ENCODE assay signal across 8 cellular contexts in genomic region chrX:10722804-10723364, GRCh38.
DNase-seq lines count a peak whose midpoint lies in the region; ATAC-seq, FAIRE-seq and TF ChIP-seq lines count a peak whose summit lies in the region.

No MANE protein-coding gene starts in this region.

- no peak overlapping the region for H3K4me2 ChIP-seq in PC-3 (ENCODE audit: low read length)

- H3K9ac ChIP-seq in PC-3 (ENCODE audit: low read length) = no peak overlapping the region

- no peak for TF ChIP-seq POLR2A in body of pancreas (IDR thresholded peaks at IDR 0.05)

- no peaks in the 10 kb centered on the region for H3K36me3 ChIP-seq in ACC112 (ENCODE audit: insufficient read depth, low read length)
- H3K36me3 ChIP-seq in PC-3 (ENCODE audit: low read depth, low read length) = no peaks in the 10 kb centered on the region
- no peaks in the 10 kb centered on the region for H3K36me3 ChIP-seq in body of pancreas (replicated peaks in 1 of 2; ENCODE audit: insufficient read depth in 1 of 2, low read depth in 2 of 2)

- H3K79me2 ChIP-seq in ACC112 (ENCODE audit: control insufficient read depth, insufficient read depth, low read length, unreplicated experiment) (no peaks in the 10 kb centered on the region), PC-3 (ENCODE audit: low read length) (no peaks in the 10 kb centered on the region)

- WGBS in body of pancreas, 2 donors = 29 to 33% methylated on average over 5 to 6 of the region's 6 CpGs

- POLR2A ChIA-PET in PC-3 (lab: Charles Lee; ENCODE audit: unreplicated experiment) = interaction anchor here (0.6 kb wide), 1 partner anchor 46 kb away, joined by 7 read pairs; no protein-coding TSS in a partner anchor

- DNase-seq in PC-3 = peak; percentile 78
- peak; percentile 59 to 71 (median 59) for DNase-seq in body of pancreas
- DNase-seq in iPS-NIHi7 (ENCODE audit: extremely low spot score) = peak; percentile 79
- DNase-seq in stimulated activated CD4-positive, alpha-beta T cell treated with anti-CD3 and anti-CD28 coated beads, Interleukin-1b, Interleukin-23, amount 100 ng/mL, for 48 hours = peak; percentile 10

- no peaks in the 10 kb centered on the region for H3K9me2 ChIP-seq in PC-3 (replicated peaks; ENCODE audit: low read length)

- H4K20me1 ChIP-seq in PC-3 (ENCODE audit: low read length) = no peaks in the 10 kb centered on the region

- peak overlapping the region; percentile 38 for H2AFZ ChIP-seq in ACC112 (ENCODE audit: low read length, unreplicated experiment)
- no peak overlapping the region for H2AFZ ChIP-seq in PC-3 (ENCODE audit: low read length)

- 0 out of 2 replicates have a peak overlapping the region, but pooled peaks have one; percentile 12 for H3K4me3 ChIP-seq in ACC112 (ENCODE audit: low read depth, low read length)
- H3K4me3 ChIP-seq in PC-3 (ENCODE audit: low read length) = no peak overlapping the region
- H3K4me3 ChIP-seq in body of pancreas = no peak overlapping the region

- FAIRE-seq in G401.6 (lab: Jason Lieb, UNC) = peak; percentile 97

- no peaks in the 10 kb centered on the region for H3K27me3 ChIP-seq in ACC112 (ENCODE audit: insufficient read depth, low read length)
- H3K27me3 ChIP-seq in PC-3 (ENCODE audit: low read length) = no peaks in the 10 kb centered on the region
- no peaks in the 10 kb centered on the region for H3K27me3 ChIP-seq in body of pancreas

- TF ChIP-seq CTCF in PC-3 (conservative IDR thresholded peaks at IDR 0.05; ENCODE audit: low read depth, low read length) (peak; percentile 78), body of pancreas (IDR thresholded peaks at IDR 0.05) (peak; percentile 28 to 72 (median 57))

- H3K27ac ChIP-seq in ACC112 (ENCODE audit: low read depth, low read length) (no peak overlapping the region), PC-3 (ENCODE audit: low read length) (no peak overlapping the region), body of pancreas (no peak overlapping the region)

- CTCF ChIA-PET in PC-3 (lab: Charles Lee) = interaction anchor here (1.1 kb wide), 1 partner anchor 9 kb away, joined by 3 read pairs; no protein-coding TSS in a partner anchor

- peak; percentile 72 for ATAC-seq in HG03095 (IDR thresholded peaks at IDR 0.05; ENCODE audit: unreplicated experiment)
- ATAC-seq in PC-3 = peak; percentile 64
- peak; percentile 52 for ATAC-seq in body of pancreas
- ATAC-seq in GM21619 (IDR thresholded peaks at IDR 0.05; ENCODE audit: unreplicated experiment) = no peak

- peaks cover 6% of the 10 kb centered on the region for H3K4me1 ChIP-seq in ACC112 (ENCODE audit: control insufficient read depth, insufficient read depth, low read length, unreplicated experiment)
- H3K4me1 ChIP-seq in PC-3 (ENCODE audit: insufficient read depth, low read length) = no peaks in the 10 kb centered on the region
- H3K4me1 ChIP-seq in body of pancreas = no peaks in the 10 kb centered on the region

- no TSS peak for BruUV-seq in PC-3 (replicated peaks; lab: Mats Ljungman, UMichigan)

- intact Hi-C loops in PC-3 (cut with micrococcal nuclease) (loop anchor here (1.0 to 5.0 kb wide), 4 partner anchors 44 to 533 kb away; no protein-coding TSS in a partner anchor), body of pancreas (cut with DNase I) (loop anchor here (10.0 kb wide), 1 partner anchor 538 kb away; no protein-coding TSS in a partner anchor)

- H3F3A ChIP-seq in PC-3 (ENCODE audit: low read length, unreplicated experiment) = no peaks in the 10 kb centered on the region

- H3K9me3 ChIP-seq in PC-3 (ENCODE audit: low read length) = no peaks in the 10 kb centered on the region
- no peaks in the 10 kb centered on the region for H3K9me3 ChIP-seq in body of pancreas

Comparison
In these comparisons a context has a peak if more than half of its experiments do, and no peak if none do; other contexts are left out.
1. DNase-seq: peak in every context shown above with its lines; median percentile 79 in iPS-NIHi7; 78 in PC-3; 59 in body of pancreas; 10 in stimulated activated CD4-positive, alpha-beta T cell treated with anti-CD3 and anti-CD28 coated beads, Interleukin-1b, Interleukin-23, amount 100 ng/mL, for 48 hours.